Comparison of ENCODE assay signal across 10 cellular contexts in the genomic region with DNA sequence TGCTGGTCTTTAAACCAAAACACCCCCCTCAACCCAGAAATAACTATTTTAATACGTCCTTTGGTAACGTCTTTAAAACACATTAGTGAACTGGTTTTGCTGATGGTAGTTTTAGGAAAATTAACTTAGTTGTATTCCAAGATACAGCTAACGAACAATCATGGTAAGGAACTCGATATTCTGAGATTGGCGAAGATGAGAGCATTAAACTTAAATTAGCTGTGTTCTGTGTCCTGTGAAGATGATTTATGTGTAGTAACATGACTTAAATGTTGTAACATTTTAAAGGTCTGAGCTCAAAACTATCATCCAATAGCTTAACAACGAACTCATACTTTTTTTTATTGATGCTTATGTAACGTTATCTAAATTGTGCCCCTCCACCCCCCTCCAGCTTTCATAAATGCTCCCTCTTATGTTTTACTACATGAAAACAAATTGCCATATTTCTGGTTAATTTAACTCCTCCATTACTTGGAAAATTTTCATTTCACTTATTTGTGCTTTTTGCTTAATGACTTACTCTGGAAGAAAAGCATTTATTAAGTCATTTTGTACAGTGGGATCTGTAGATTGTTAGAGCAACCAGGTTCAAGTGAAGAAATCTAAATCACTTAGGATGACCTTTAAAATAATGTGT. TPM values are rescaled to one million over a fixed set of nuclear protein-coding genes. Genes with fewer than 3 reads are reported as not detected.
DNase-seq lines count a peak whose midpoint lies in the region; ATAC-seq and TF ChIP-seq lines count a peak whose summit lies in the region.
"Had no signal": no experiment of that assay in that cellular context is flagged by ENCODE, and none has a peak within 500 bp of the region (broad histone marks: within the 10 kb centered on the region; RNA-seq: fewer than 3 reads in every experiment).

No MANE protein-coding gene starts in this region.

- peaks cover 6% of the 10 kb centered on the region for H3K4me1 ChIP-seq in iPS-18a (ENCODE audit: control insufficient read depth, low read depth, low read length)

- H3K9me3 ChIP-seq in iPS-18a (ENCODE audit: control insufficient read depth, low read depth, low read length): no peaks in the 10 kb centered on the region
- H3K9me3 ChIP-seq: SJSA1 had no signal

- ATAC-seq in activated B cell treated with CpG ODN at 0.5 μM for 24 hours (ENCODE audit: low read depth) (no peak), GM18868 (IDR thresholded peaks at IDR 0.05; ENCODE audit: unreplicated experiment) (no peak)
- ATAC-seq in stimulated activated memory B cell treated with anti-CD40 and anti-IgM and Interleukin-4, amounts not matched to agents 10 μg/mL and 1 μg/mL and 100 μg/mL, for 72 hours: no peak
- ATAC-seq: HCT116 had no signal

- no peak overlapping the region for H3K27ac ChIP-seq in iPS-18a (ENCODE audit: low read length)
- H3K27ac ChIP-seq: SJSA1 had no signal

- peak overlapping the region; percentile 84 for H3K4me3 Mint-ChIP-seq in activated B cell treated with CpG ODN at 0.5 μM for 24 hours
- peak overlapping the region; percentile 78 for H3K4me3 Mint-ChIP-seq in stimulated activated memory B cell treated with anti-CD40 and anti-IgM and Interleukin-4, amounts not matched to agents 10 μg/mL and 1 μg/mL and 100 μg/mL, for 72 hours

- H3K9me3 Mint-ChIP-seq in activated B cell treated with CpG ODN at 0.5 μM for 24 hours: no peaks in the 10 kb centered on the region
- no peaks in the 10 kb centered on the region for H3K9me3 Mint-ChIP-seq in stimulated activated memory B cell treated with anti-CD40 and anti-IgM and Interleukin-4, amounts not matched to agents 10 μg/mL and 1 μg/mL and 100 μg/mL, for 72 hours

- peaks cover 29% of the 10 kb centered on the region for H3K27me3 ChIP-seq in iPS-18a (ENCODE audit: control insufficient read depth, insufficient read depth, low read length)

- H3K9ac ChIP-seq in iPS-18a (ENCODE audit: low read length): no peak overlapping the region

- H3K27me3 Mint-ChIP-seq in activated B cell treated with CpG ODN at 0.5 μM for 24 hours: peaks cover 37% of the 10 kb centered on the region
- H3K27me3 Mint-ChIP-seq in stimulated activated memory B cell treated with anti-CD40 and anti-IgM and Interleukin-4, amounts not matched to agents 10 μg/mL and 1 μg/mL and 100 μg/mL, for 72 hours: peaks cover 34% of the 10 kb centered on the region

- TF ChIP-seq CTCF in activated B cell treated with CpG ODN at 0.5 μM for 24 hours (IDR thresholded peaks at IDR 0.05): no peak

- H3K36me3 Mint-ChIP-seq in activated B cell treated with CpG ODN at 0.5 μM for 24 hours (ENCODE audit: low read depth): no peaks in the 10 kb centered on the region
- no peaks in the 10 kb centered on the region for H3K36me3 Mint-ChIP-seq in stimulated activated memory B cell treated with anti-CD40 and anti-IgM and Interleukin-4, amounts not matched to agents 10 μg/mL and 1 μg/mL and 100 μg/mL, for 72 hours

- H3K4me3 ChIP-seq in iPS-18a (ENCODE audit: low read length): peak overlapping the region; percentile 68

- intact Hi-C loops in activated B cell treated with CpG ODN at 0.5 μM for 24 hours (cut with micrococcal nuclease): loop anchor here (5.0 kb wide), 3 partner anchors 420 to 1474 kb away; a partner anchor contains a TSS

- peaks cover 11% of the 10 kb centered on the region for H3K4me1 Mint-ChIP-seq in activated B cell treated with CpG ODN at 0.5 μM for 24 hours
- H3K4me1 Mint-ChIP-seq in stimulated activated memory B cell treated with anti-CD40 and anti-IgM and Interleukin-4, amounts not matched to agents 10 μg/mL and 1 μg/mL and 100 μg/mL, for 72 hours: peaks cover 10% of the 10 kb centered on the region

- CTCF ChIA-PET in activated B cell treated with CpG ODN at 0.5 μM for 24 hours (lab: Charles Lee): interaction anchor here (1.0 to 1.1 kb wide), 2 partner anchors 10 to 18 kb away, joined by 3 read pairs; no protein-coding TSS in a partner anchor

- POLR2A ChIA-PET in activated B cell treated with CpG ODN at 0.5 μM for 24 hours (lab: Charles Lee): interaction anchor here (0.6 kb wide), 1 partner anchor 1729 kb away, joined by 10 read pairs; no protein-coding TSS in a partner anchor

- H3K27ac Mint-ChIP-seq in activated B cell treated with CpG ODN at 0.5 μM for 24 hours: no peak overlapping the region
- no peak overlapping the region for H3K27ac Mint-ChIP-seq in stimulated activated memory B cell treated with anti-CD40 and anti-IgM and Interleukin-4, amounts not matched to agents 10 μg/mL and 1 μg/mL and 100 μg/mL, for 72 hours

- DNase-seq in NOMO-1 treated with DMSO at 0.1 percent for 48 hours (lab: John Stamatoyannopoulos, UW; ENCODE audit: unreplicated experiment): peak; percentile 12
- no peak for DNase-seq in NOMO-1 treated with dmso at 0.1 percent for 144 hours (lab: John Stamatoyannopoulos, UW; ENCODE audit: unreplicated experiment)
- no peak for DNase-seq in activated B cell treated with CpG ODN at 0.5 μM for 24 hours
- no peak for DNase-seq in NCI-H2227 (lab: John Stamatoyannopoulos, UW; ENCODE audit: unreplicated experiment)
- no peak for DNase-seq in NCI-H446 (lab: John Stamatoyannopoulos, UW)

- H3K36me3 ChIP-seq in iPS-18a (ENCODE audit: control insufficient read depth, low read depth, low read length): no peaks in the 10 kb centered on the region
- H3K36me3 ChIP-seq: SJSA1 had no signal

RNA-seq across cellular contexts. Expression of a gene that starts 1.7 kb away (rescaled TPM):
- 0.32 and 1.3 TPM in 2 replicates for total RNA-seq in activated B cell treated with CpG ODN at 0.5 μM for 24 hours
